In the genomic region with DNA sequence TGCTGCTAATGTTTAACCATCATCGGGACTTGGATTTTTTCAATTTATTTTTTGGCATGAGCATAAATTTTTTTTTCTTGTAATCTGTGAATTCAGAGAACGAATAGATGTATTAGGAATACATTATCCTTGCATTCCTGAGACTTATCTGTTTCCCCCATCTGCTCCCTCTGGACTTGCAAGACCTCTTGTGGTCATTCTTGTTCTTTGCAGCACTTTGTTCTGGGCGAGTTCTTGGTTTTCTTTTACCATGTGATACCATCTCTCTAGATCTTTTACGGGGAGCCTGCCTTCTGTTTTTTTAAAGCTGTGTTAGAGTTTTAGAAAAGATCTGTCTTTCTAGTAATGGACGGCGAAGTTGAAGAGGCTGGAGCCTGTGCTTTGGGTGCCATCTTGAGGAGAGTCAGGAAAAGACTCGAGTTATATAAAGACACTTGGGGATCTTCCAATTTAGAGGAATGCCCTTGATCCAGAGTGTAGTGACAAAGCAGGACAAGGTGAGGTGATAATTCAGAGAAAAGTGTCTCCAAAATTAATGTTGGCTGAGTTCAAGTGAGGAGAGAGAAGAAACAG, we compare ENCODE assay signal across 9 cellular contexts. TPM values are rescaled to one million over a fixed set of nuclear protein-coding genes. Genes with fewer than 3 reads are reported as not detected.
A peak's percentile ranks its signal among the peaks of the same experiment; 100 is the strongest.
DNase-seq lines count a peak whose midpoint lies in the region; ATAC-seq, FAIRE-seq and TF ChIP-seq lines count a peak whose summit lies in the region.
"Not testable (repeated sequence)": the region's sequence is repeated elsewhere in the genome, so short reads cannot be mapped to it uniquely, and the experiment has no call there.
"Had no signal": no experiment of that assay in that cellular context is flagged by ENCODE, and none has a peak within 500 bp of the region (broad histone marks: within the 10 kb centered on the region; RNA-seq: fewer than 3 reads in every experiment).

No MANE protein-coding gene starts in this region.

- TF ChIP-seq RAD21 in HCT116 (IDR thresholded peaks at IDR 0.05; ENCODE audit: low read depth) (peak; percentile 45), IMR-90 (IDR thresholded peaks at IDR 0.05; ENCODE audit: low read length) (0 out of 2 replicates have a peak, but pooled peaks have one; percentile 8)

- H4K5ac ChIP-seq in IMR-90 (ENCODE audit: low read depth, low read length) = not testable (repeated sequence)

- not testable (repeated sequence) for H2BK15ac ChIP-seq in IMR-90 (ENCODE audit: low read depth, low read length)

- not testable (repeated sequence) for H3K14ac ChIP-seq in IMR-90 (replicated peaks; ENCODE audit: low read depth, low read length)

- not testable (repeated sequence) for H3K9me1 ChIP-seq in IMR-90 (ENCODE audit: insufficient read depth, low read length)

- RAD21 ChIA-PET in HCT116 (lab: Charles Lee; ENCODE audit: low non-redundant PET in 1 of 2, low total read pairs in 2 of 2, uncharacterized antibody in 2 of 2, unreplicated experiment in 2 of 2) = not testable (repeated sequence)

- not testable (repeated sequence) for H3K9ac ChIP-seq in HCT116 (ENCODE audit: low read length); IMR-90 (ENCODE audit: low read depth, low read length)

- not testable (repeated sequence) for H3K79me2 ChIP-seq in HCT116 (ENCODE audit: insufficient read depth, low read length)

- H4K91ac ChIP-seq in IMR-90 (ENCODE audit: insufficient read depth, low read depth, low read length) = not testable (repeated sequence)

- H2AFZ ChIP-seq in HCT116 (ENCODE audit: low read depth, low read length, poor library complexity, severe bottlenecking); IMR-90 (replicated peaks; ENCODE audit: low read length, poor library complexity): not testable (repeated sequence)

- not testable (repeated sequence) for H2BK20ac ChIP-seq in IMR-90 (ENCODE audit: low read depth, low read length)

- H3K9me2 ChIP-seq in HCT116 (ENCODE audit: insufficient read depth) = not testable (repeated sequence)

- not testable (repeated sequence) for H2AK5ac ChIP-seq in IMR-90 (ENCODE audit: low read depth, low read length)

- BruUV-seq in HCT116 (replicated peaks; lab: Mats Ljungman, UMichigan); IMR-90 (replicated peaks; lab: Mats Ljungman, UMichigan): not testable (repeated sequence)

- TF ChIP-seq POLR2A in HCT116 (IDR thresholded peaks at IDR 0.05; ENCODE audit: borderline replicate concordance, extremely low read depth, insufficient read depth, insufficient read length); IMR-90 (IDR thresholded peaks at IDR 0.05; ENCODE audit: low read depth, low read length): not testable (repeated sequence)

- H3K18ac ChIP-seq in IMR-90 (ENCODE audit: low read depth, low read length) = not testable (repeated sequence)

- H3K4me3 ChIP-seq in HCT116 (replicated peaks in 1 of 2; ENCODE audit: low read depth in 1 of 2, low read length in 2 of 2); IMR-90 (ENCODE audit: insufficient read depth, low read depth, low read length); epithelial cell of esophagus (ENCODE audit: low read length); pancreas: not testable (repeated sequence)

- DNase-seq in HCT116 (ENCODE audit: low read depth, low spot score); IMR-90; activated naive CD4-positive, alpha-beta T cell treated with anti-CD3 and anti-CD28 coated beads, Interleukin-2, amount 50 U/mL, for 72 hours (ENCODE audit: low spot score in 2 of 2); epithelial cell of esophagus (ENCODE audit: low read depth); pancreas: not testable (repeated sequence)

- H4K8ac ChIP-seq in IMR-90 (ENCODE audit: low read depth in 2 of 2, low read length in 2 of 2) = not testable (repeated sequence)

- not testable (repeated sequence) for H3K27ac ChIP-seq in HCT116 (ENCODE audit: low read depth, low read length); IMR-90 (ENCODE audit: insufficient read depth, low read length); pancreas

- not testable (repeated sequence) for H3K23ac ChIP-seq in IMR-90 (ENCODE audit: low read depth, low read length)

- H3K27me3 ChIP-seq in HCT116 (ENCODE audit: insufficient read depth, low read length); IMR-90 (ENCODE audit: control insufficient read depth, insufficient read depth, low read length); pancreas: not testable (repeated sequence)

- in situ Hi-C loops in IMR-90 (cut with MboI; ENCODE audit: low sequenced_read_pairs) = not testable (repeated sequence)

- H4K20me1 ChIP-seq in HCT116 (ENCODE audit: insufficient read depth); IMR-90 (ENCODE audit: insufficient read depth, low read length): not testable (repeated sequence)

- not testable (repeated sequence) for H2BK5ac ChIP-seq in IMR-90 (ENCODE audit: low read depth, low read length, poor library complexity, severe bottlenecking)

- CTCF ChIA-PET in HCT116 (lab: Charles Lee); IMR-90 (lab: Yijun Ruan, JAX): not testable (repeated sequence)

- dilution Hi-C loops in IMR-90 (cut with HindIII; ENCODE audit: low sequenced_read_pairs, unreplicated experiment) = not testable (repeated sequence)

- H3K36me3 ChIP-seq in HCT116 (ENCODE audit: control insufficient read depth in 1 of 2, insufficient read depth in 2 of 2, low read length in 2 of 2); IMR-90 (ENCODE audit: control insufficient read depth, insufficient read depth, low read length); pancreas: not testable (repeated sequence)

- TF ChIP-seq CTCF in HCT116 (IDR thresholded peaks at IDR 0.05 in 2 of 3, conservative IDR thresholded peaks at IDR 0.05 in 1 of 3; ENCODE audit: borderline replicate concordance in 1 of 3, insufficient read depth in 1 of 3, low read depth in 2 of 3, low read length in 2 of 3) = 0 out of 6 replicates have a peak, but pooled peaks of 1 of the 3 experiments have one; percentile 22
- TF ChIP-seq CTCF in IMR-90 (conservative IDR thresholded peaks at IDR 0.05; ENCODE audit: low read depth, low read length) = 0 out of 2 replicates have a peak, but pooled peaks have one; percentile 11
- peak; percentile 10 for TF ChIP-seq CTCF in epithelial cell of esophagus (IDR thresholded peaks at IDR 0.05; ENCODE audit: insufficient read depth, low read depth, low read length, missing control alignments)
- not testable (repeated sequence) for TF ChIP-seq CTCF in pancreas (IDR thresholded peaks at IDR 0.05)

- not testable (repeated sequence) for H3K9me3 Mint-ChIP-seq in activated naive CD4-positive, alpha-beta T cell treated with anti-CD3 and anti-CD28 coated beads, Interleukin-2, amount 50 U/mL, for 72 hours

- H2BK120ac ChIP-seq in IMR-90 (ENCODE audit: low read depth, low read length) = not testable (repeated sequence)

- FAIRE-seq in islet of Langerhans (lab: Jason Lieb, UNC) (peak; percentile 65), pancreas (lab: Jason Lieb, UNC) (peak; percentile 34)

- WGBS in IMR-90 (ENCODE audit: extremely low coverage in 2 of 2, insufficient read length in 1 of 2), 2 experiments = no CpG with 5 or more reads among the region's 7 CpGs
- WGBS in pancreas, 2 donors = 25 to 37% methylated on average over 2 to 3 of the region's 7 CpGs

- H3K36me3 Mint-ChIP-seq in activated naive CD4-positive, alpha-beta T cell treated with anti-CD3 and anti-CD28 coated beads, Interleukin-2, amount 50 U/mL, for 72 hours = not testable (repeated sequence)

- not testable (repeated sequence) for H3K27ac Mint-ChIP-seq in activated naive CD4-positive, alpha-beta T cell treated with anti-CD3 and anti-CD28 coated beads, Interleukin-2, amount 50 U/mL, for 72 hours

- not testable (repeated sequence) for H3K79me1 ChIP-seq in IMR-90 (ENCODE audit: low read depth in 1 of 2, low read length in 2 of 2)

- not testable (repeated sequence) for H2AK9ac ChIP-seq in IMR-90 (replicated peaks; ENCODE audit: low read depth, low read length, poor library complexity)

- peak overlapping the region; percentile 19; the same call in 1 of the 2 replicates for H3K4me2 ChIP-seq in HCT116 (ENCODE audit: low read length)
- not testable (repeated sequence) for H3K4me2 ChIP-seq in IMR-90 (ENCODE audit: low read depth, low read length)

- not testable (repeated sequence) for H3K56ac ChIP-seq in IMR-90 (ENCODE audit: extremely low read depth, insufficient read depth, low read length)

- POLR2A ChIA-PET in HCT116 (lab: Charles Lee); IMR-90 (lab: Charles Lee; ENCODE audit: unreplicated experiment): not testable (repeated sequence)

- intact Hi-C loops in HCT116 (cut with micrococcal nuclease); IMR-90 (cut with micrococcal nuclease); pancreas (cut with DNase I): not testable (repeated sequence)

- not testable (repeated sequence) for H3K4ac ChIP-seq in IMR-90 (ENCODE audit: low read depth, low read length)

- ATAC-seq in GM18858 (IDR thresholded peaks at IDR 0.05; ENCODE audit: unreplicated experiment) (peak; percentile 36), HCT116 (peak; percentile 95), IMR-90 (ENCODE audit: low read depth) (peak; percentile 97), pancreas (peak in 3 of 4 donors; percentile 67 to 80 (median 68))
- peak; percentile 26 to 38 for ATAC-seq in activated naive CD4-positive, alpha-beta T cell treated with anti-CD3 and anti-CD28 coated beads, Interleukin-2, amount 50 U/mL, for 72 hours

- H3K4me1 ChIP-seq in HCT116 (ENCODE audit: control insufficient read depth in 1 of 2, insufficient read depth in 2 of 2, low read length in 2 of 2); IMR-90 (ENCODE audit: control insufficient read depth, insufficient read depth, low read length); pancreas: not testable (repeated sequence)

- not testable (repeated sequence) for H3K9me3 ChIP-seq in HCT116 (ENCODE audit: control insufficient read depth in 1 of 2, insufficient read depth in 1 of 2, low read depth in 1 of 2, low read length in 2 of 2); IMR-90 (ENCODE audit: control insufficient read depth, insufficient read depth, low read length); pancreas

RNA-seq across cellular contexts. Expression of a gene that starts 8.3 kb away (rescaled TPM):
- total RNA-seq in HCT116 (2021; ENCODE audit: unreplicated experiment) (1.2 TPM), IMR-90 (2012; rRNA removed) (under 0.01 TPM in 1 of 2 replicates, not detected in the other), pancreas (under 1 TPM in 4 of 6 donors, not detected in 2; 0.23 to 0.87 (median 0.43) TPM)
- polyA plus RNA-seq in HCT116 (2012) = 0.22 and 0.35 TPM in 2 replicates
- polyA plus RNA-seq in IMR-90 (2012; rRNA removed) (not detected in 2 replicates), pancreas (not detected)
- not detected in 2 replicates for polyA plus RNA-seq in IMR-90 (2012; cell fraction: cytosol; rRNA removed)
- polyA plus RNA-seq in IMR-90 (2012; cell fraction: nucleus; rRNA removed; ENCODE audit: low replicate concordance) = 0.07 TPM in 1 of 2 replicates, not detected in the other
- total RNA-seq in activated naive CD4-positive, alpha-beta T cell treated with anti-CD3 and anti-CD28 coated beads, Interleukin-2, amount 50 U/mL, for 72 hours = 1 to 10 TPM in 1 of 2 donors, not detected in 1; 2.1 TPM
- total RNA-seq: kidney epithelial cell, OCI-LY7 had no signal

RNA-seq across cellular contexts. Expression of a gene that starts 57.5 kb away (rescaled TPM):
- total RNA-seq in HCT116 (2021; ENCODE audit: unreplicated experiment) (1.3 TPM), IMR-90 (2012; rRNA removed) (3.3 and 3.4 TPM in 2 replicates), pancreas (1 to 10 TPM in 3 of 6 donors, under 1 TPM in 3; 0.67 to 2.3 (median 1.0) TPM)
- 1.3 and 1.6 TPM in 2 replicates for polyA plus RNA-seq in HCT116 (2012)
- polyA plus RNA-seq in IMR-90 (2012; rRNA removed) (2.8 and 3.0 TPM in 2 replicates), pancreas (1 to 10 TPM; 1.4 to 6.3 TPM)
- polyA plus RNA-seq in IMR-90 (2012; cell fraction: cytosol; rRNA removed) = 2.5 TPM in 2 replicates
- 6.3 and 7.7 TPM in 2 replicates for polyA plus RNA-seq in IMR-90 (2012; cell fraction: nucleus; rRNA removed; ENCODE audit: low replicate concordance)
- 10 to 100 TPM in 1 of 2 donors, 1 to 10 TPM in 1; 9.8 to 73.2 TPM for total RNA-seq in activated naive CD4-positive, alpha-beta T cell treated with anti-CD3 and anti-CD28 coated beads, Interleukin-2, amount 50 U/mL, for 72 hours

Comparison
In these comparisons a context has a peak if more than half of its experiments do, and no peak if none do; other contexts are left out.
1. ATAC-seq: peak in every context shown above with its lines; median percentile 97 in IMR-90; 95 in HCT116; 68 in pancreas; 36 in GM18858; 32 in activated naive CD4-positive, alpha-beta T cell treated with anti-CD3 and anti-CD28 coated beads, Interleukin-2, amount 50 U/mL, for 72 hours.